Comparison of ENCODE assay signal across 17 cellular contexts in genomic region chr17:13025264-13025627, GRCh38. TPM values are rescaled to one million over a fixed set of nuclear protein-coding genes. Genes with fewer than 3 reads are reported as not detected.
DNase-seq lines count a peak whose midpoint lies in the region; ATAC-seq, FAIRE-seq and TF ChIP-seq lines count a peak whose summit lies in the region.
"Had no signal": no experiment of that assay in that cellular context is flagged by ENCODE, and none has a peak within 500 bp of the region (broad histone marks: within the 10 kb centered on the region; RNA-seq: fewer than 3 reads in every experiment).

No MANE protein-coding gene starts in this region.

- H3K27me3 ChIP-seq in DND-41 (ENCODE audit: insufficient read depth, low read length, poor library complexity) (no peaks in the 10 kb centered on the region), Loucy (ENCODE audit: insufficient read depth, low read length, poor library complexity, severe bottlenecking) (no peaks in the 10 kb centered on the region), bronchial epithelial cell (ENCODE audit: control insufficient read depth, insufficient read depth, low read length) (no peaks in the 10 kb centered on the region), neuronal stem cell (ENCODE audit: control insufficient read depth in 3 of 3, insufficient read depth in 3 of 3, low read depth in 1 of 3, low read length in 3 of 3) (no peaks in the 10 kb centered on the region), dorsolateral prefrontal cortex (peaks cover 0 to 11% (median 0%) of the 10 kb centered on the region in 45 donors)
- H3K27me3 ChIP-seq: BE2C had no signal

- peaks cover 9% of the 10 kb centered on the region for H3K4me1 ChIP-seq in DND-41 (ENCODE audit: insufficient read depth, low read length)
- H3K4me1 ChIP-seq in Loucy (ENCODE audit: insufficient read depth, low read length, poor library complexity, severe bottlenecking), result peaks cover 4% of the 10 kb centered on the region
- peaks cover 0 to 3% of the 10 kb centered on the region in 2 donors for H3K4me1 ChIP-seq in neuronal stem cell (ENCODE audit: control insufficient read depth in 2 of 2, insufficient read depth in 1 of 2, low read depth in 1 of 2, low read length in 2 of 2)
- H3K4me1 ChIP-seq: BE2C had no signal

- H3K4me2 ChIP-seq in DND-41 (ENCODE audit: insufficient read depth, low read length), result no peak overlapping the region
- peak overlapping the region; percentile 73 for H3K4me2 ChIP-seq in Loucy (ENCODE audit: low read depth, low read length, poor library complexity, severe bottlenecking)
- H3K4me2 ChIP-seq in neuronal stem cell (ENCODE audit: insufficient read depth, low read length, poor library complexity, severe bottlenecking), result no peak overlapping the region

- no peak for ATAC-seq in DND-41 (ENCODE audit: insufficient read depth, low read depth)

- no peaks in the 10 kb centered on the region for H3F3A ChIP-seq in Loucy (ENCODE audit: low read depth)

- no peaks in the 10 kb centered on the region for H3K9me2 ChIP-seq in Loucy (replicated peaks; ENCODE audit: low read depth, low read length)

- H3K9me3 ChIP-seq in DND-41 (ENCODE audit: insufficient read depth, low read length, severe bottlenecking), result no peaks in the 10 kb centered on the region
- no peaks in the 10 kb centered on the region for H3K9me3 ChIP-seq in Loucy (ENCODE audit: insufficient read depth, low read depth, low read length)
- no peaks in the 10 kb centered on the region for H3K9me3 ChIP-seq in neuronal stem cell (replicated peaks in 1 of 2; ENCODE audit: control insufficient read depth in 2 of 2, insufficient read depth in 1 of 2, low read depth in 1 of 2, low read length in 2 of 2)
- H3K9me3 ChIP-seq: BE2C had no signal

- H2BK12ac ChIP-seq in neuronal stem cell (ENCODE audit: low read length), result no peak overlapping the region

- no CpG with 5 or more reads among the region's 5 CpGs for WGBS in neuronal stem cell (ENCODE audit: extremely low coverage in 2 of 2, insufficient read length in 2 of 2, insufficient replicate concordance in 1 of 2), 2 donors

- no peak overlapping the region for H2AK5ac ChIP-seq in neuronal stem cell (ENCODE audit: low read depth, low read length)

- H3K27ac ChIP-seq in DND-41 (ENCODE audit: low read length), result no peak overlapping the region
- H3K27ac ChIP-seq in neuronal stem cell (replicated peaks; ENCODE audit: low read length), result no peak overlapping the region
- H3K27ac ChIP-seq in dorsolateral prefrontal cortex, result no peak overlapping the region
- H3K27ac ChIP-seq: GM23248 had no signal

- H2BK120ac ChIP-seq in neuronal stem cell (ENCODE audit: low read depth, low read length), result no peak overlapping the region

- intact Hi-C loops in dorsolateral prefrontal cortex (cut with DNase I), result no loop called here

- peak; percentile 13 for FAIRE-seq in bronchial epithelial cell (lab: Jason Lieb, UNC)
- FAIRE-seq: A204.1, RCC 7860 had no signal

- H3K4me3 ChIP-seq in DND-41 (ENCODE audit: low read depth in 1 of 2, low read length in 2 of 2) (no peak overlapping the region), Loucy (ENCODE audit: low read length, poor library complexity, severe bottlenecking) (no peak overlapping the region), bronchial epithelial cell (ENCODE audit: low read depth, low read length) (no peak overlapping the region), neuronal stem cell (ENCODE audit: low read length in 2 of 2) (no peak overlapping the region), dorsolateral prefrontal cortex (no peak overlapping the region)

- DNase-seq in DND-41 (no peak), bronchial epithelial cell (ENCODE audit: low read depth) (no peak), neuronal stem cell (ENCODE audit: low spot score) (no peak), RKO (ENCODE audit: low spot score) (no peak), dorsolateral prefrontal cortex (no peak), SKM-1 (lab: John Stamatoyannopoulos, UW; ENCODE audit: unreplicated experiment) (no peak)
- DNase-seq: BE2C, COR-L47, GM23248, KG1, NCI-H1105, NCI-H2029, NCI-H226, Right ventricle myocardium superior had no signal

- no peak overlapping the region for H3K14ac ChIP-seq in neuronal stem cell (ENCODE audit: low read length)

- no peak for TF ChIP-seq CTCF in DND-41 (IDR thresholded peaks at IDR 0.05; ENCODE audit: borderline replicate concordance, extremely low read depth, low read length, poor library complexity, severe bottlenecking)
- TF ChIP-seq CTCF in Loucy (conservative IDR thresholded peaks at IDR 0.05; ENCODE audit: low read length), result no peak
- no peak for TF ChIP-seq CTCF in bronchial epithelial cell (IDR thresholded peaks at IDR 0.05; ENCODE audit: insufficient read depth, low read length, severe bottlenecking)
- TF ChIP-seq CTCF in dorsolateral prefrontal cortex (IDR thresholded peaks at IDR 0.05 in 54 of 56, conservative IDR thresholded peaks at IDR 0.05 in 2 of 56; ENCODE audit: low read depth in 1 of 56, partially characterized antibody in 56 of 56), result no peak

- no peak overlapping the region for H3K4ac ChIP-seq in neuronal stem cell (ENCODE audit: low read length)

- H3K79me1 ChIP-seq in neuronal stem cell (ENCODE audit: low read depth, low read length), result no peaks in the 10 kb centered on the region

- H3K9ac ChIP-seq in DND-41 (ENCODE audit: low read depth, low read length), result no peak overlapping the region
- no peak overlapping the region for H3K9ac ChIP-seq in Loucy (ENCODE audit: low read depth, low read length, poor library complexity, severe bottlenecking)
- H3K9ac ChIP-seq in neuronal stem cell (ENCODE audit: low read depth, low read length, poor library complexity), result no peak overlapping the region
- H3K9ac ChIP-seq: GM23248 had no signal

- H3K36me3 ChIP-seq in DND-41 (ENCODE audit: insufficient read depth, low read length), result no peaks in the 10 kb centered on the region
- no peaks in the 10 kb centered on the region for H3K36me3 ChIP-seq in Loucy (ENCODE audit: insufficient read depth, low read length)
- H3K36me3 ChIP-seq in bronchial epithelial cell (ENCODE audit: control insufficient read depth, insufficient read depth, low read length), result no peaks in the 10 kb centered on the region
- no peaks in the 10 kb centered on the region for H3K36me3 ChIP-seq in neuronal stem cell (replicated peaks in 1 of 2; ENCODE audit: control insufficient read depth in 2 of 2, insufficient read depth in 2 of 2, low read length in 2 of 2)
- H3K36me3 ChIP-seq: BE2C had no signal

- no peaks in the 10 kb centered on the region for H4K20me1 ChIP-seq in DND-41 (ENCODE audit: insufficient read depth, low read length)
- H4K20me1 ChIP-seq in Loucy (ENCODE audit: insufficient read depth, low read length, poor library complexity, severe bottlenecking), result no peaks in the 10 kb centered on the region

- peak overlapping the region; percentile 14; the same call in 1 of the 2 replicates for H2AFZ ChIP-seq in DND-41 (ENCODE audit: low read depth, low read length)
- peak overlapping the region; percentile 95; the same call in 1 of the 2 replicates for H2AFZ ChIP-seq in Loucy (ENCODE audit: low read length)
- no peak overlapping the region for H2AFZ ChIP-seq in neuronal stem cell (ENCODE audit: low read length)

- no peak overlapping the region for H4K91ac ChIP-seq in neuronal stem cell (ENCODE audit: low read depth, low read length, poor library complexity)

- peak overlapping the region; percentile 26 for H3K23ac ChIP-seq in neuronal stem cell (ENCODE audit: low read depth, low read length, poor library complexity)

- no peak overlapping the region for H4K8ac ChIP-seq in neuronal stem cell (ENCODE audit: low read depth, low read length)

- H3K18ac ChIP-seq in neuronal stem cell (ENCODE audit: low read length), result no peak overlapping the region

- H3K79me2 ChIP-seq in DND-41 (ENCODE audit: insufficient read depth, low read length) (no peaks in the 10 kb centered on the region), Loucy (ENCODE audit: insufficient read depth, low read length) (no peaks in the 10 kb centered on the region)

- no peak overlapping the region for H2BK15ac ChIP-seq in neuronal stem cell (ENCODE audit: low read length)

- H2BK5ac ChIP-seq in neuronal stem cell (ENCODE audit: low read length), result no peak overlapping the region

RNA-seq across cellular contexts. Expression of gene ELAC2, which starts 7.4 kb away (rescaled TPM):
- total RNA-seq in bronchial epithelial cell (73.5 and 85.8 TPM in 2 replicates), dorsolateral prefrontal cortex (10 to 100 TPM; 33.5 to 76.4 (median 53.1) TPM)
- polyA plus RNA-seq in neuronal stem cell (2013, experiment 1 of 2), result 38.7 TPM
- polyA plus RNA-seq in neuronal stem cell (2013, experiment 2 of 2), result 36.8 TPM
